Comparison of ENCODE assay signal across 8 cellular contexts in the genomic region with DNA sequence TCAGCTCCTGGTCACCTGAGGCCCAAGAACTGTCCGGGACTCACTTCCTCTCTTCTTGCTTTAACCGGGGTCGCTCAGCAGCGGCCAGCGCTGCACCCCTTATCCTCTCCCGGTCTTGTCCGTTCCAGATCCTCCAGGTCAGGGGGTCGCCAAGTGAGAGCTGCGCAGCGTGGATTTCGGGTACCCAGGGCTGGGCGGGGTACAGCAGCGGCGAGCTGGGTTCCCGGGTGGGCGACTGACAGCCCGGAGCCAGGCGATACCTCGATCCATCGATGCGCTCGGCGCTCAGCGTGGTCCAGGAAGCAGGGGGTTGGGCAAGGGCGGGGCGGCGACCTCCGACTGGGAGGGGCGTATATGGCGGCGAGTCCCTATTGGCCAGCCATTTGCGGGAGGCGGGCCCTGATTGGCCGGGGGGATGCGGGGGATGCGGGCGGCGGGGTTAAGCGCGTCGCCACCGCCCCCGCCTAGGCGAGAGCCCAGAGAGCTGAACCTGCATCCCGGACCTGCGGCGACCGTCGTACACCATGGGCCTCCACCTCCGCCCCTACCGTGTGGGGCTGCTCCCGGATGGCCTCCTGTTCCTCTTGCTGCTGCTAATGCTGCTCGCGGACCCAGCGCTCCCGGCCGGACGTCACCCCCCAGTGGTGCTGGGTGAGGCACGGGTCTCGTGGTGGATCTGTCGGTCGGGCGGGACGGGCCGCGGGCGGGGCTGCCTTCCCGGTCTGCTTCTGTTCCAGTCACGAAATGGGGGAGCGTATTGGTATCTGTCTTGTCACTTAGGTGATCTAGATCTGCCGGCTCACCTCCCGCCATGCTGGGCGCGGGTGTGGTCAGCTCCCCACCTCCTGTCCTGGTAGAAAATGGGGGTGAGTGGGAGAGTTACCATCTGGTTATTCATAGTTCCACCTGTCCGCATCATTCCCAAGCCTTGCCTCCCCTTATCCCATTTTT. TPM values are rescaled to one million over a fixed set of nuclear protein-coding genes. Genes with fewer than 3 reads are reported as not detected.
DNase-seq lines count a peak whose midpoint lies in the region; ATAC-seq and TF ChIP-seq lines count a peak whose summit lies in the region.

A gene with protein sequence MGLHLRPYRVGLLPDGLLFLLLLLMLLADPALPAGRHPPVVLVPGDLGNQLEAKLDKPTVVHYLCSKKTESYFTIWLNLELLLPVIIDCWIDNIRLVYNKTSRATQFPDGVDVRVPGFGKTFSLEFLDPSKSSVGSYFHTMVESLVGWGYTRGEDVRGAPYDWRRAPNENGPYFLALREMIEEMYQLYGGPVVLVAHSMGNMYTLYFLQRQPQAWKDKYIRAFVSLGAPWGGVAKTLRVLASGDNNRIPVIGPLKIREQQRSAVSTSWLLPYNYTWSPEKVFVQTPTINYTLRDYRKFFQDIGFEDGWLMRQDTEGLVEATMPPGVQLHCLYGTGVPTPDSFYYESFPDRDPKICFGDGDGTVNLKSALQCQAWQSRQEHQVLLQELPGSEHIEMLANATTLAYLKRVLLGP (plus strand): TSS at position 471 of the 951 bp plus-strand sequence. CDS start 54 bp downstream, at position 525.

- BruUV-seq in Calu3 (replicated peaks; lab: Mats Ljungman, UMichigan), result TSS peak; percentile 58

- peaks cover 0 to 6% of the 10 kb centered on the region in 2 donors for H3K36me3 ChIP-seq in muscle layer of duodenum (ENCODE audit: control insufficient read depth in 1 of 2, insufficient read depth in 2 of 2, low read length in 2 of 2)

- H3K9me3 ChIP-seq in muscle layer of duodenum (ENCODE audit: control insufficient read depth in 1 of 2, low read length in 2 of 2), result no peaks in the 10 kb centered on the region

- H3K9me3 Mint-ChIP-seq in Calu3 (ENCODE audit: low read depth, unreplicated experiment), result no peaks in the 10 kb centered on the region
- no peaks in the 10 kb centered on the region for H3K9me3 Mint-ChIP-seq in activated T-cell treated with anti-CD3 and anti-CD28 coated beads, Interleukin-2, amount 50 U/mL, for 24 hours

- H3K27me3 ChIP-seq in muscle layer of duodenum (ENCODE audit: low read depth, low read length), result no peaks in the 10 kb centered on the region

- DNase-seq in Calu3 (peak; percentile 97), GM20000 (ENCODE audit: low spot score) (peak; percentile 97), HS-5 (ENCODE audit: low read depth) (peak; percentile 71), OCI-M1 (lab: John Stamatoyannopoulos, UW) (peak; percentile 93)
- peak; percentile 99 for DNase-seq in activated T-cell treated with anti-CD3 and anti-CD28 coated beads, Interleukin-2, amount 50 U/mL, for 24 hours
- DNase-seq in stimulated activated CD8-positive, alpha-beta memory T cell treated with anti-CD3 and anti-CD28 coated beads, Interleukin-7, amount 100 ng/mL, for 1 hour (ENCODE audit: low read depth in 2 of 2), result peak; percentile 95 to 96

- intact Hi-C loops in Calu3 (cut with micrococcal nuclease; ENCODE audit: unreplicated experiment), result no loop called here

- H3K4me3 ChIP-seq in muscle layer of duodenum (ENCODE audit: low read depth in 1 of 2, low read length in 2 of 2), result peak within 1 kb of the TSS; percentile 83 to 92

- peak within 1 kb of the TSS; percentile 43 for H3K27ac Mint-ChIP-seq in Calu3 (ENCODE audit: unreplicated experiment)
- H3K27ac Mint-ChIP-seq in activated T-cell treated with anti-CD3 and anti-CD28 coated beads, Interleukin-2, amount 50 U/mL, for 24 hours, result peak within 1 kb of the TSS; percentile 89

- H3K4me3 Mint-ChIP-seq in Calu3 (ENCODE audit: low read depth, unreplicated experiment), result peak within 1 kb of the TSS; percentile 93
- H3K4me3 Mint-ChIP-seq in activated T-cell treated with anti-CD3 and anti-CD28 coated beads, Interleukin-2, amount 50 U/mL, for 24 hours, result peak within 1 kb of the TSS; percentile 91

- peak within 1 kb of the TSS; percentile 39 for H3K27ac ChIP-seq in muscle layer of duodenum (ENCODE audit: low read length)

- peaks cover 25% of the 10 kb centered on the region for H3K4me1 Mint-ChIP-seq in Calu3 (ENCODE audit: low read depth, unreplicated experiment)
- peaks cover 24% of the 10 kb centered on the region for H3K4me1 Mint-ChIP-seq in activated T-cell treated with anti-CD3 and anti-CD28 coated beads, Interleukin-2, amount 50 U/mL, for 24 hours (ENCODE audit: low read depth)

- peaks cover 15 to 30% of the 10 kb centered on the region in 2 donors for H3K4me1 ChIP-seq in muscle layer of duodenum (ENCODE audit: control insufficient read depth in 1 of 2, insufficient read depth in 2 of 2, low read length in 2 of 2)

- peaks cover 41% of the 10 kb centered on the region for H3K36me3 Mint-ChIP-seq in Calu3 (ENCODE audit: insufficient read depth, unreplicated experiment)
- H3K36me3 Mint-ChIP-seq in activated T-cell treated with anti-CD3 and anti-CD28 coated beads, Interleukin-2, amount 50 U/mL, for 24 hours (ENCODE audit: low read depth), result peaks cover 16% of the 10 kb centered on the region

- ATAC-seq in esophagus mucosa, result peak; percentile 94

- no peak for TF ChIP-seq CTCF in Calu3 (IDR thresholded peaks at IDR 0.05; ENCODE audit: unreplicated experiment)
- TF ChIP-seq CTCF in GM20000 (IDR thresholded peaks at IDR 0.05; ENCODE audit: extremely low read depth, missing control alignments), result no peak

- CTCF ChIA-PET in Calu3 (lab: Charles Lee), result interaction anchor here (0.5 to 1.2 kb wide), 7 partner anchors 11 to 458 kb away, joined by 3 to 4 read pairs (median 3); no protein-coding TSS in a partner anchor

- no peaks in the 10 kb centered on the region for H3K27me3 Mint-ChIP-seq in Calu3 (ENCODE audit: unreplicated experiment)
- no peaks in the 10 kb centered on the region for H3K27me3 Mint-ChIP-seq in activated T-cell treated with anti-CD3 and anti-CD28 coated beads, Interleukin-2, amount 50 U/mL, for 24 hours

RNA-seq across cellular contexts. Expression of the gene that starts here (rescaled TPM):
- total RNA-seq in Calu3 (2022) (16.9 and 22.5 TPM in 2 replicates), esophagus mucosa (4.8 TPM)

Comparison
In these comparisons a context has a peak if more than half of its experiments do, and no peak if none do; other contexts are left out.
1. Peak in every context shown above with its lines: DNase-seq, ATAC-seq, H3K4me3 ChIP-seq and H3K27ac ChIP-seq.